Comparison of ENCODE assay signal across 15 cellular contexts in the genomic region with DNA sequence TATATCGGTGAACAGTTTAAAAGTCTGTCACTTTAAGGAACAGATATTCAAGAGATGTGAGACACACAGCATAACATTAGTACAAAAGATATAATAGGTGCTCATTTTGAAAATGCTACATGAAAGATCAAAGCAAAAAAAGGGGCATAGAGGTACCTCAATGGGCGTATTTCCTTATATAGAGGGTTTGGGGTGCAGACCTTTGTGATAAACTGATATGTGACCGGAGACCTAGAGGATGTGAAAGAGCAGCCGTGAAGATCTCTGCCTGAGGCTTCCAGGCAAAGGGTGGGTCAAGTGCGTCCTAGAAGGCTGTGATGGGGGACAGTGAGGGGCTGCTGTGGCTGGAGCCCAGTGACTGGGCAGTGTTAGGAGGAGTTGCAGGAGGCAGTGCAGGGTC.
DNase-seq lines count a peak whose midpoint lies in the region; ATAC-seq and TF ChIP-seq lines count a peak whose summit lies in the region.
"Had no signal": no experiment of that assay in that cellular context is flagged by ENCODE, and none has a peak within 500 bp of the region (broad histone marks: within the 10 kb centered on the region; RNA-seq: fewer than 3 reads in every experiment).

No MANE protein-coding gene starts in this region.

- H4K8ac ChIP-seq in trophoblast cell (ENCODE audit: low read depth, low read length) = no peak overlapping the region

- H3K4me3 Mint-ChIP-seq in CD4-positive, alpha-beta memory T cell = no peak overlapping the region
- H3K4me3 Mint-ChIP-seq in CD8-positive, alpha-beta memory T cell = no peak overlapping the region

- DNase-seq in CD4-positive, alpha-beta memory T cell = peak in 1 of 5 donors; percentile 11
- DNase-seq in CD8-positive, alpha-beta memory T cell = no peak
- no peak for DNase-seq in effector memory CD4-positive, alpha-beta T cell
- DNase-seq in trophoblast cell (no peak), HEK293T (ENCODE audit: extremely low spot score) (no peak), brain microvascular endothelial cell (no peak)
- DNase-seq: C1 segment of cervical spinal cord, Caco-2, DMS153, GDM1, H7, HCEC 1CT had no signal

- peak overlapping the region; percentile 41 for H3K27ac ChIP-seq in CD4-positive, alpha-beta memory T cell (ENCODE audit: low read depth, low read length)
- peak overlapping the region; percentile 46 for H3K27ac ChIP-seq in CD8-positive, alpha-beta memory T cell (ENCODE audit: low read depth, low read length)
- H3K27ac ChIP-seq in effector memory CD4-positive, alpha-beta T cell (ENCODE audit: insufficient read depth, low read length, poor library complexity, severe bottlenecking) = no peak overlapping the region
- H3K27ac ChIP-seq in trophoblast cell (ENCODE audit: low read depth, low read length) = no peak overlapping the region
- H3K27ac ChIP-seq in brain microvascular endothelial cell = no peak overlapping the region
- H3K27ac ChIP-seq: GM23248 had no signal

- H3K36me3 Mint-ChIP-seq in CD4-positive, alpha-beta memory T cell = peaks cover 0 to 2% of the 10 kb centered on the region in 2 donors
- H3K36me3 Mint-ChIP-seq in CD8-positive, alpha-beta memory T cell = peaks cover 0 to 5% (median 0%) of the 10 kb centered on the region in 3 donors

- no peaks in the 10 kb centered on the region for H3K79me1 ChIP-seq in trophoblast cell (ENCODE audit: low read length)

- H3K4ac ChIP-seq in trophoblast cell (ENCODE audit: low read depth, low read length) = no peak overlapping the region

- POLR2A ChIA-PET in CD4-positive, alpha-beta memory T cell (lab: Charles Lee; ENCODE audit: partially characterized antibody) = interaction anchor here (2.0 kb wide), 1 partner anchor 136 kb away, joined by 6 read pairs; no protein-coding TSS in a partner anchor
- POLR2A ChIA-PET in CD8-positive, alpha-beta memory T cell (lab: Charles Lee) = no interaction called here
- POLR2A ChIA-PET in HEK293T (lab: Yijun Ruan, JAX) = no interaction called here

- CTCF ChIA-PET in CD4-positive, alpha-beta memory T cell (lab: Charles Lee; ENCODE audit: partially characterized antibody) = interaction anchor here (1.9 to 5.2 kb wide), 5 partner anchors 16 to 123 kb away, joined by 11 to 127 read pairs (median 36); no protein-coding TSS in a partner anchor
- CTCF ChIA-PET in CD8-positive, alpha-beta memory T cell (lab: Charles Lee) = interaction anchor here (1.1 to 5.2 kb wide), 5 partner anchors 121 to 596 kb away, joined by 3 to 69 read pairs (median 4); no protein-coding TSS in a partner anchor
- CTCF ChIA-PET in HEK293T (lab: Yijun Ruan, JAX) = interaction anchor here (1.0 kb wide), 1 partner anchor 122 kb away, joined by 3 read pairs; no protein-coding TSS in a partner anchor

- peak overlapping the region; percentile 12 for H4K91ac ChIP-seq in trophoblast cell (ENCODE audit: low read depth, low read length)

- H3K4me1 ChIP-seq in CD4-positive, alpha-beta memory T cell (ENCODE audit: insufficient read depth, low read length) = peaks cover 61% of the 10 kb centered on the region
- H3K4me1 ChIP-seq in CD8-positive, alpha-beta memory T cell (ENCODE audit: insufficient read depth, low read length) = peaks cover 59% of the 10 kb centered on the region
- peaks cover 38% of the 10 kb centered on the region for H3K4me1 ChIP-seq in effector memory CD4-positive, alpha-beta T cell (ENCODE audit: control insufficient read depth, insufficient read depth, low read length, poor library complexity, severe bottlenecking)
- H3K4me1 ChIP-seq in trophoblast cell (ENCODE audit: control insufficient read depth in 1 of 2, insufficient read depth in 2 of 2, low read length in 2 of 2) = peaks cover 3% of the 10 kb centered on the region in 2 experiments
- H3K4me1 ChIP-seq: Caco-2 had no signal

- H3K14ac ChIP-seq in trophoblast cell (ENCODE audit: low read length) = no peak overlapping the region

- H3K9me3 Mint-ChIP-seq in CD4-positive, alpha-beta memory T cell = no peaks in the 10 kb centered on the region
- H3K9me3 Mint-ChIP-seq in CD8-positive, alpha-beta memory T cell = no peaks in the 10 kb centered on the region

- H3K4me3 ChIP-seq in CD4-positive, alpha-beta memory T cell (ENCODE audit: low read length in 2 of 2) = peak overlapping the region in 1 of 2 donors; percentile 44
- H3K4me3 ChIP-seq in CD8-positive, alpha-beta memory T cell (ENCODE audit: low read length) = peak overlapping the region; percentile 55
- H3K4me3 ChIP-seq in effector memory CD4-positive, alpha-beta T cell (ENCODE audit: insufficient read depth, low read depth, low read length, poor library complexity, severe bottlenecking) = peak overlapping the region; percentile 33
- no peak overlapping the region for H3K4me3 ChIP-seq in trophoblast cell (ENCODE audit: low read depth, low read length)
- H3K4me3 ChIP-seq in brain microvascular endothelial cell (ENCODE audit: low read depth, low read length) = no peak overlapping the region
- H3K4me3 ChIP-seq: GM12878, GM23248 had no signal

- H3K23ac ChIP-seq in trophoblast cell (ENCODE audit: low read length) = no peak overlapping the region

- no peak overlapping the region for H2BK120ac ChIP-seq in trophoblast cell (ENCODE audit: insufficient read depth, low read length, poor library complexity)

- no peak overlapping the region for H3K4me2 ChIP-seq in trophoblast cell (ENCODE audit: low read length)

- ATAC-seq in GM18873 (IDR thresholded peaks at IDR 0.05; ENCODE audit: low FRiP score, unreplicated experiment) = no peak
- ATAC-seq: GM12878 had no signal

- no CpG with 5 or more reads among the region's 5 CpGs for WGBS in trophoblast cell (ENCODE audit: extremely low coverage, insufficient coverage, insufficient read length)

- peaks cover 11 to 36% (median 26%) of the 10 kb centered on the region in 4 donors for H3K4me1 Mint-ChIP-seq in CD4-positive, alpha-beta memory T cell
- H3K4me1 Mint-ChIP-seq in CD8-positive, alpha-beta memory T cell = peaks cover 9 to 30% (median 14%) of the 10 kb centered on the region in 3 donors

- no peaks in the 10 kb centered on the region for H3K36me3 ChIP-seq in CD4-positive, alpha-beta memory T cell (ENCODE audit: insufficient read depth, low read length)
- H3K36me3 ChIP-seq in CD8-positive, alpha-beta memory T cell (ENCODE audit: insufficient read depth, low read length) = no peaks in the 10 kb centered on the region
- H3K36me3 ChIP-seq in effector memory CD4-positive, alpha-beta T cell (ENCODE audit: control insufficient read depth, insufficient read depth, low read length) = no peaks in the 10 kb centered on the region
- no peaks in the 10 kb centered on the region for H3K36me3 ChIP-seq in trophoblast cell (ENCODE audit: control insufficient read depth in 1 of 2, insufficient read depth in 2 of 2, low read length in 2 of 2)
- no peaks in the 10 kb centered on the region for H3K36me3 ChIP-seq in brain microvascular endothelial cell (replicated peaks)

- intact Hi-C loops in CD4-positive, alpha-beta memory T cell (cut with micrococcal nuclease) = loop anchor here (5.0 to 10.0 kb wide), 3 partner anchors 439 to 811 kb away; no protein-coding TSS in a partner anchor

- in situ Hi-C loops in brain microvascular endothelial cell (cut with HindIII; ENCODE audit: low pct_ligation_motif_present, low sequenced_read_pairs) = loop anchor here (25.0 kb wide), 2 partner anchors 126 to 651 kb away; a partner anchor contains a TSS

- H3K9ac ChIP-seq in trophoblast cell (ENCODE audit: low read length) = no peak overlapping the region
- H3K9ac ChIP-seq: GM23248 had no signal

- H2AK5ac ChIP-seq in trophoblast cell (ENCODE audit: low read length) = no peak overlapping the region

- H2BK12ac ChIP-seq in trophoblast cell (ENCODE audit: low read length) = peak overlapping the region; percentile 6

- H3K9me3 ChIP-seq in CD4-positive, alpha-beta memory T cell (ENCODE audit: control insufficient read depth in 1 of 2, low read length in 2 of 2) = no peaks in the 10 kb centered on the region
- no peaks in the 10 kb centered on the region for H3K9me3 ChIP-seq in CD8-positive, alpha-beta memory T cell (ENCODE audit: low read length)
- no peaks in the 10 kb centered on the region for H3K9me3 ChIP-seq in effector memory CD4-positive, alpha-beta T cell (ENCODE audit: control insufficient read depth, low read length)
- peaks cover 3% of the 10 kb centered on the region for H3K9me3 ChIP-seq in trophoblast cell (ENCODE audit: insufficient read depth, low read depth, low read length)
- H3K9me3 ChIP-seq: Caco-2 had no signal

- H3K27ac Mint-ChIP-seq in CD4-positive, alpha-beta memory T cell = no peak overlapping the region
- H3K27ac Mint-ChIP-seq in CD8-positive, alpha-beta memory T cell = no peak overlapping the region

- no peak overlapping the region for H4K12ac ChIP-seq in trophoblast cell (ENCODE audit: low read depth, low read length)

- H2AFZ ChIP-seq in trophoblast cell (ENCODE audit: insufficient read depth, low read length, poor library complexity) = no peak overlapping the region
- H2AFZ ChIP-seq: GM23248 had no signal

- H3K18ac ChIP-seq in trophoblast cell (ENCODE audit: low read length) = no peak overlapping the region

- H3K79me2 ChIP-seq in trophoblast cell (ENCODE audit: control insufficient read depth, insufficient read depth, low read length, poor library complexity) = no peaks in the 10 kb centered on the region

- no peaks in the 10 kb centered on the region for H3K27me3 ChIP-seq in CD4-positive, alpha-beta memory T cell (ENCODE audit: insufficient read depth, low read length)
- H3K27me3 ChIP-seq in CD8-positive, alpha-beta memory T cell (ENCODE audit: insufficient read depth, low read length, poor library complexity, severe bottlenecking) = no peaks in the 10 kb centered on the region
- no peaks in the 10 kb centered on the region for H3K27me3 ChIP-seq in effector memory CD4-positive, alpha-beta T cell (replicated peaks; ENCODE audit: control insufficient read depth, insufficient read depth, low read length, poor library complexity, severe bottlenecking)
- no peaks in the 10 kb centered on the region for H3K27me3 ChIP-seq in trophoblast cell (ENCODE audit: insufficient read depth, low read length)
- H3K27me3 ChIP-seq in brain microvascular endothelial cell (replicated peaks) = no peaks in the 10 kb centered on the region

- no peak overlapping the region for H2BK5ac ChIP-seq in trophoblast cell (ENCODE audit: low read depth, low read length, poor library complexity)

- no peaks in the 10 kb centered on the region for H3K27me3 Mint-ChIP-seq in CD4-positive, alpha-beta memory T cell
- no peaks in the 10 kb centered on the region for H3K27me3 Mint-ChIP-seq in CD8-positive, alpha-beta memory T cell

- TF ChIP-seq CTCF in brain microvascular endothelial cell (IDR thresholded peaks at IDR 0.05; ENCODE audit: low read depth, low read length, missing control alignments) = no peak

TF ChIP-seq in HEK293T, 16 proteins besides CTCF, POLR2A, EP300 and RAD21 (continues in another document):
- TF ChIP-seq SP1 (IDR thresholded peaks at IDR 0.05) (no peak), FOXM1 (IDR thresholded peaks at IDR 0.05; ENCODE audit: borderline replicate concordance) (no peak), L3MBTL2 (conservative IDR thresholded peaks at IDR 0.05) (no peak), TARDBP (IDR thresholded peaks at IDR 0.05) (no peak), BHLHE40 (IDR thresholded peaks at IDR 0.05; ENCODE audit: borderline replicate concordance) (no peak), ZNF384 (IDR thresholded peaks at IDR 0.05) (no peak), FOXK2 (IDR thresholded peaks at IDR 0.05) (no peak), FOXA1 (IDR thresholded peaks at IDR 0.05) (no peak), ARNT (IDR thresholded peaks at IDR 0.05) (no peak)

Comparison
In these comparisons a context has a peak if more than half of its experiments do, and no peak if none do; other contexts are left out.
1. H3K27ac ChIP-seq: peak in CD4-positive, alpha-beta memory T cell (single experiment) and CD8-positive, alpha-beta memory T cell (single experiment); none in effector memory CD4-positive, alpha-beta T cell (single experiment), trophoblast cell (single experiment) and brain microvascular endothelial cell (single experiment).
2. H3K4me3 ChIP-seq: peak in CD8-positive, alpha-beta memory T cell (single experiment) and effector memory CD4-positive, alpha-beta T cell (single experiment); none in trophoblast cell (single experiment) and brain microvascular endothelial cell (single experiment).